Comparison of ENCODE assay signal across 8 cellular contexts in the genomic region with DNA sequence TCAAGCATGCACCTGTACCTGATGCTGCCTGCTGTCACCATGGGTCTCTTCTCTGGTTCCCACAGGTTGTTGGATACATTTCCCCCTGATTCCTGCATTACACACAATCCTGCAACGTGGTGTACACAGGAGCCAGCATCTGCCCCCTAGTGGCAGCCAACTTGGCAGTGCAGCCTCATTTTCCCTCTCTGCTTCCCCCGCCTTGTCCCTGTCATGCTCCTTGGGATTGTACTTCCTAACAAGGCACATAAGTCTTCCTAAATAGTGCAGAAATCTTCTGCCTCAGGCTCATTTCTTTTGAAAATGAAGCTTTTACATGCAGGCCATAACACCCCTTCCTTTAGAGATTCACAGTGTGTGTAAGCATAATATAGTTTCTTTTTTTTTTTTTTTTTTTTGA.
DNase-seq lines count a peak whose midpoint lies in the region; ATAC-seq and TF ChIP-seq lines count a peak whose summit lies in the region.

No MANE protein-coding gene starts in this region.

- no peaks in the 10 kb centered on the region for H3K9me3 ChIP-seq in adrenal gland (replicated peaks in 1 of 3)

- H3K4me1 ChIP-seq in adrenal gland (replicated peaks in 1 of 2): no peaks in the 10 kb centered on the region

- peak; percentile 6 to 43 (median 24) for TF ChIP-seq CTCF in adrenal gland (IDR thresholded peaks at IDR 0.05)

- ATAC-seq in GM19455 (IDR thresholded peaks at IDR 0.05; ENCODE audit: unreplicated experiment): peak; percentile 69

- no peak overlapping the region for H3K4me3 ChIP-seq in adrenal gland

- 26 to 50% (median 41%) methylated on average over 2 of the region's 2 CpGs for WGBS in adrenal gland, 4 donors

- H3K36me3 ChIP-seq in adrenal gland (replicated peaks in 1 of 2): no peaks in the 10 kb centered on the region

- intact Hi-C loops in adrenal gland (cut with DNase I): no loop called here

- no peak for TF ChIP-seq POLR2A in adrenal gland (IDR thresholded peaks at IDR 0.05)

- H3K27me3 ChIP-seq in adrenal gland: peaks cover 4% of the 10 kb centered on the region

- DNase-seq in NCI-H1417 (lab: John Stamatoyannopoulos, UW): peak; percentile 8 to 44 (median 14)
- DNase-seq in NCI-H1417 treated with DMSO at 0.1 percent for 48 hours (lab: John Stamatoyannopoulos, UW): no peak
- peak; percentile 54 for DNase-seq in HuH-7 (ENCODE audit: low spot score)
- peak in 4 of 7 donors; percentile 12 to 34 (median 19) for DNase-seq in adrenal gland
- DNase-seq in lung microvascular endothelial cell (ENCODE audit: low read depth in 2 of 2): peak; percentile 42 to 45
- no peak for DNase-seq in NCI-H187 (lab: John Stamatoyannopoulos, UW)
- no peak for DNase-seq in DMS153 (lab: John Stamatoyannopoulos, UW)

- no peak overlapping the region for H3K27ac ChIP-seq in adrenal gland

Comparison
In these comparisons a context has a peak if more than half of its experiments do, and no peak if none do; other contexts are left out.
1. DNase-seq: peak in NCI-H1417 (3 of 3), HuH-7 (single experiment), adrenal gland (4 of 7) and lung microvascular endothelial cell (2 of 2); none in NCI-H1417 treated with DMSO at 0.1 percent for 48 hours (single experiment), NCI-H187 (0 of 2) and DMS153 (single experiment).